ENCODE assay signal across 36 cellular contexts in genomic region chr9:110185806-110186205, GRCh38. TPM values are rescaled to one million over a fixed set of nuclear protein-coding genes. Genes with fewer than 3 reads are reported as not detected.
"Had no signal": no experiment of that assay in that cellular context is flagged by ENCODE, and none has a peak within 500 bp of the region (broad histone marks: within the 10 kb centered on the region; RNA-seq: fewer than 3 reads in every experiment).

No MANE protein-coding gene starts in this region.

- H3K4me1 Mint-ChIP-seq: activated T-helper 17 cell treated with anti-CD3 and anti-CD28 coated beads, Interleukin-2, amount 50 U/mL, for 72 hours; T-helper 17 cell had no signal

- H3K4me3 Mint-ChIP-seq: activated B cell treated with CpG ODN at 0.5 μM for 24 hours; activated CD8-positive, alpha-beta T cell treated with anti-CD3 and anti-CD28 coated beads for 36 hours; activated naive CD8-positive, alpha-beta T cell; activated T-cell treated with anti-CD3 and anti-CD28 coated beads, Interleukin-2, amount 50 U/mL, for 4 hours; activated T-helper 17 cell treated with anti-CD3 and anti-CD28 coated beads, Interleukin-2, amount 50 U/mL, for 72 hours; endodermal cell; T-helper 17 cell; T-helper 2 cell treated with Interferon-gamma antibody and Interleukin-4, amounts not matched to agents 5 μg/mL and 100 μg/mL, for 36 hours had no signal

- H3K27me3 ChIP-seq: brain microvascular endothelial cell, cardiac muscle cell, colonic mucosa, esophagus muscularis mucosa, gastroesophageal sphincter, heart right ventricle had no signal

- DNase-seq: activated B cell treated with CpG ODN at 0.5 μM for 24 hours; activated CD4-positive, alpha-beta T cell treated with anti-CD3 and anti-CD28 coated beads for 48 hours; activated CD4-positive, alpha-beta T cell treated with anti-CD3 and anti-CD28 coated beads, Interleukin-2, amount 50 U/mL, for 1 hour; activated CD4-positive, alpha-beta T cell treated with anti-CD3 and anti-CD28 coated beads, Interleukin-2, amount 50 U/mL, for 48 hours; activated CD8-positive, alpha-beta memory T cell treated with anti-CD3 and anti-CD28 coated beads for 24 hours; activated CD8-positive, alpha-beta T cell treated with anti-CD3 and anti-CD28 coated beads for 36 hours; activated effector memory CD4-positive, alpha-beta T cell treated with Interleukin-2 at 50 U/mL for 16 hours; activated gamma-delta T cell treated with Interleukin-2 at 50 U/mL for 16 hours; activated naive CD4-positive, alpha-beta T cell treated with anti-CD3 and anti-CD28 coated beads, Interleukin-2, amount 50 U/mL, for 16 hours; activated naive CD4-positive, alpha-beta T cell treated with Interleukin-2 at 50 U/mL for 16 hours; activated T-cell treated with anti-CD3 and anti-CD28 coated beads, Interleukin-2, amount 50 U/mL, for 4 hours; amniotic stem cell; anterior cingulate cortex; brain microvascular endothelial cell; central memory CD4-positive, alpha-beta T cell; cerebellar nuclear complex; colonic mucosa; effector CD8-positive, alpha-beta T cell; endodermal cell; erythroblast; foreskin melanocyte; heart right ventricle; T-helper 1 cell; T-helper 17 cell; T1000; WERI-Rb-1 had no signal

- H3K27me3 Mint-ChIP-seq: activated B cell treated with CpG ODN at 0.5 μM for 24 hours; activated CD8-positive, alpha-beta T cell treated with anti-CD3 and anti-CD28 coated beads for 36 hours; activated naive CD8-positive, alpha-beta T cell; activated T-helper 17 cell treated with anti-CD3 and anti-CD28 coated beads, Interleukin-2, amount 50 U/mL, for 72 hours had no signal

- H3K9me3 ChIP-seq: colonic mucosa, esophagus muscularis mucosa, gastroesophageal sphincter, heart right ventricle had no signal

- H3K4me3 ChIP-seq: cardiac muscle cell, colonic mucosa, esophagus muscularis mucosa, gastroesophageal sphincter, heart right ventricle had no signal

- H3K27ac ChIP-seq: brain microvascular endothelial cell, cardiac muscle cell, colonic mucosa, esophagus muscularis mucosa, gastroesophageal sphincter, heart right ventricle, WERI-Rb-1 had no signal

- H3K9me3 Mint-ChIP-seq: activated CD8-positive, alpha-beta T cell treated with anti-CD3 and anti-CD28 coated beads for 36 hours; activated T-helper 17 cell treated with anti-CD3 and anti-CD28 coated beads, Interleukin-2, amount 50 U/mL, for 72 hours had no signal

- H3K36me3 ChIP-seq: brain microvascular endothelial cell, cardiac muscle cell, colonic mucosa, esophagus muscularis mucosa, gastroesophageal sphincter, heart right ventricle, WERI-Rb-1 had no signal

- FAIRE-seq: astrocyte had no signal

- ATAC-seq: activated CD4-positive, CD25-positive, alpha-beta regulatory T cell treated with anti-CD3 and anti-CD28 coated beads, Interleukin-2, amount 50 U/mL, for 24 hours; activated CD8-positive, alpha-beta T cell treated with anti-CD3 and anti-CD28 coated beads for 36 hours; activated T-cell treated with anti-CD3 and anti-CD28 coated beads, Interleukin-2, amount 50 U/mL, for 4 hours; activated T-helper 17 cell treated with anti-CD3 and anti-CD28 coated beads, Interleukin-2, amount 50 U/mL, for 72 hours; gastroesophageal sphincter; heart right ventricle; T-helper 17 cell had no signal

- H3K36me3 Mint-ChIP-seq: activated naive CD8-positive, alpha-beta T cell had no signal

- H3K27ac Mint-ChIP-seq: activated B cell treated with CpG ODN at 0.5 μM for 24 hours; activated CD8-positive, alpha-beta T cell treated with anti-CD3 and anti-CD28 coated beads for 36 hours; activated naive CD8-positive, alpha-beta T cell; activated T-helper 17 cell treated with anti-CD3 and anti-CD28 coated beads, Interleukin-2, amount 50 U/mL, for 72 hours; endodermal cell; T-helper 17 cell; T-helper 2 cell treated with Interferon-gamma antibody and Interleukin-4, amounts not matched to agents 5 μg/mL and 100 μg/mL, for 36 hours had no signal

RNA-seq across cellular contexts. Expression of gene C9orf152, which starts 22.2 kb away (rescaled TPM):
- total RNA-seq: activated B cell treated with CpG ODN at 0.5 μM for 24 hours; activated CD8-positive, alpha-beta T cell treated with anti-CD3 and anti-CD28 coated beads for 36 hours; activated T-helper 17 cell treated with anti-CD3 and anti-CD28 coated beads, Interleukin-2, amount 50 U/mL, for 72 hours; cardiac muscle cell; dermis microvascular lymphatic vessel endothelial cell; endodermal cell; esophagus muscularis mucosa; glomerular endothelial cell; heart right ventricle; T-helper 17 cell had no signal
- polyA plus RNA-seq: cardiac muscle cell, heart right ventricle had no signal
